Comparison of ENCODE assay signal across 9 cellular contexts in the genomic region with DNA sequence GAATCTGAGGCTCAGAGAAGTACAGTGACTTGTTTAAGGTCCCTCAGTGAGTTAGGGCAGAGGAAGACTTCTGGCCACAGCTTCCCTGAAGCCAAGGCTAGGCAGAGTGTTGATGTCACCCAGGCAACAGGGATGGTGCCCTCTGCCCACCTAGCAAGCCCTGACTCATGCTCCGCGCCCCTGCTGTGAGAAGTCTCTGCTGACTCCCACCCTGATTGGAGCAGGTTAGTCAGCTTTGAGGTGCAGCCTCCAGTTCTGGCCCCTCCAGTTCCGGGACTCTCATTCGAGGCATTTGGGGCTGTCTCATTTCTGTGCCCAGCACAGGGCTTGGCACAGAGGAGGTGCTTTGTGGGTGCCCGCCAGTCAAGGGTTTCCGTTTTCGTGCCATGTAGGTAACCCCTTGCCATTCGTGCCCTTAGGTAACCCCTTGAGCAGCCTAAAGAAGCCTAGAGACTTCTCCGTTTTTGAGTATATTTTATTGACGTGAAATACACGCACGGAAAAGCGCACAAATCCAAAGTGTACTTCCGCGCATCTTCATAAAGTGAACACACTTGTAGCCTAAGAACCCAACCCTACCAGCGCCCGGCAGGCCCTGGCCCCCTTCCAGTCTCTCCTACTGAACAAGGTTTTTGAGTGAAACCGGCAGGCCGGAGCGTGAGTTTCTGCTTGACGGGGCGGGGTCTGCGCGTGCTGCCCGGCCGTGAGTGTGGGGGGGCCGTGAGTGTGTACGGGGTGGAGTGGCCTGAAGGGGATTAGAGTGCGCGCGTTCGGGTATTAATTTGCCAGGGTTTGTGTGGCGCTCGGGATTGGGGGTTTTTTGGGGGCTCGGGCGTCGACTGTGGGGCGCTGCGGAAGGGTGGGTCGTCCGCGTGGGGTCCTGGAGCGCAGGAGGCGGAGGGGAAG. TPM values are rescaled to one million over a fixed set of nuclear protein-coding genes. Genes with fewer than 3 reads are reported as not detected.
DNase-seq lines count a peak whose midpoint lies in the region; ATAC-seq and TF ChIP-seq lines count a peak whose summit lies in the region.
"Not testable (repeated sequence)": the region's sequence is repeated elsewhere in the genome, so short reads cannot be mapped to it uniquely, and the experiment has no call there.
"Had no signal": no experiment of that assay in that cellular context is flagged by ENCODE, and none has a peak within 500 bp of the region (broad histone marks: within the 10 kb centered on the region; RNA-seq: fewer than 3 reads in every experiment).

No MANE protein-coding gene starts in this region.

- intact Hi-C loops in CD4-positive, alpha-beta T cell (cut with DNase I, micrococcal nuclease); mucosa of descending colon (cut with DNase I, micrococcal nuclease): not testable (repeated sequence)

- not testable (repeated sequence) for H3K9me3 Mint-ChIP-seq in CD4-positive, alpha-beta T cell

- POLR2A ChIA-PET in CD4-positive, alpha-beta T cell (lab: Charles Lee) = not testable (repeated sequence)

- not testable (repeated sequence) for TF ChIP-seq POLR2A in suprapubic skin (IDR thresholded peaks at IDR 0.05)

- not testable (repeated sequence) for H3K27ac ChIP-seq in CD4-positive, alpha-beta T cell (ENCODE audit: low read depth, low read length)
- H3K27ac ChIP-seq in VCaP (peak overlapping the region; percentile 73), esophagus (ENCODE audit: low read depth in 2 of 2, low read length in 1 of 2) (peak overlapping the region; percentile 55 to 73), suprapubic skin (peak overlapping the region; percentile 93)

- H3K36me3 Mint-ChIP-seq in CD4-positive, alpha-beta T cell (ENCODE audit: low read depth) = not testable (repeated sequence)

- CTCF ChIA-PET in CD4-positive, alpha-beta T cell (lab: Charles Lee) = not testable (repeated sequence)

- H3K9me3 ChIP-seq in CD4-positive, alpha-beta T cell (ENCODE audit: control insufficient read depth, low read length); esophagus (ENCODE audit: control insufficient read depth in 2 of 2, insufficient read depth in 1 of 2, low read depth in 1 of 2, low read length in 1 of 2); mucosa of descending colon; suprapubic skin: not testable (repeated sequence)

- H3K4me1 Mint-ChIP-seq in CD4-positive, alpha-beta T cell (ENCODE audit: low read depth) = not testable (repeated sequence)

- not testable (repeated sequence) for H3K4me1 ChIP-seq in esophagus (ENCODE audit: control insufficient read depth in 2 of 2, insufficient read depth in 2 of 2, low read length in 1 of 2); mucosa of descending colon (ENCODE audit: low read depth); suprapubic skin

- peak overlapping the region in 1 of 2 donors; percentile 35 for H3K4me3 ChIP-seq in esophagus (ENCODE audit: low read depth in 1 of 2, low read length in 2 of 2)
- not testable (repeated sequence) for H3K4me3 ChIP-seq in mucosa of descending colon
- H3K4me3 ChIP-seq in suprapubic skin = peak overlapping the region; percentile 65

- ATAC-seq in CD4-positive, alpha-beta T cell (ENCODE audit: poor library complexity) = peak; percentile 73
- ATAC-seq in GM19397 (IDR thresholded peaks at IDR 0.05; ENCODE audit: unreplicated experiment) (peak; percentile 16), HG02610 (IDR thresholded peaks at IDR 0.05; ENCODE audit: unreplicated experiment) (peak; percentile 2), HG03439 (IDR thresholded peaks at IDR 0.05; ENCODE audit: unreplicated experiment) (peak; percentile 12), mucosa of descending colon (peak; percentile 67)

- WGBS in esophagus, 2 donors = 0% methylated on average over 1 of the region's 44 CpGs; no CpG with 5 or more reads in 1 of the 2 donors
- WGBS in suprapubic skin = no CpG with 5 or more reads among the region's 44 CpGs

- not testable (repeated sequence) for DNase-seq in CD4-positive, alpha-beta T cell; mucosa of descending colon; suprapubic skin (ENCODE audit: low spot score in 2 of 2)

- H3K27me3 Mint-ChIP-seq in CD4-positive, alpha-beta T cell = not testable (repeated sequence)

- H3K36me3 ChIP-seq in esophagus (ENCODE audit: control insufficient read depth in 2 of 2, insufficient read depth in 2 of 2, low read length in 1 of 2); mucosa of descending colon (ENCODE audit: low read depth); suprapubic skin: not testable (repeated sequence)

- TF ChIP-seq EP300 in suprapubic skin (IDR thresholded peaks at IDR 0.05) = not testable (repeated sequence)

- H3K27me3 ChIP-seq in CD4-positive, alpha-beta T cell (ENCODE audit: control insufficient read depth, insufficient read depth, low read length); esophagus (ENCODE audit: control insufficient read depth in 1 of 2, insufficient read depth in 2 of 2, low read length in 2 of 2); suprapubic skin: not testable (repeated sequence)

- not testable (repeated sequence) for H3K4me3 Mint-ChIP-seq in CD4-positive, alpha-beta T cell

- not testable (repeated sequence) for TF ChIP-seq CTCF in CD4-positive, alpha-beta T cell (IDR thresholded peaks at IDR 0.05); VCaP (conservative IDR thresholded peaks at IDR 0.05); mucosa of descending colon (IDR thresholded peaks at IDR 0.05); suprapubic skin (IDR thresholded peaks at IDR 0.05)

- not testable (repeated sequence) for H3K27ac Mint-ChIP-seq in CD4-positive, alpha-beta T cell

RNA-seq across cellular contexts. Expression of gene GRAPL, which starts 16.9 kb away (rescaled TPM):
- 10 to 100 TPM; 23.7 to 26.2 TPM for total RNA-seq in CD4-positive, alpha-beta T cell
- 1 to 10 TPM in 1 of 2 donors, under 1 TPM in 1; 0.38 to 1.5 TPM for polyA plus RNA-seq in esophagus
- total RNA-seq in mucosa of descending colon = 1 to 10 TPM; 2.0 to 4.4 (median 2.2) TPM
- total RNA-seq in suprapubic skin = 1 to 10 TPM in 2 of 4 donors, not detected in 2; 1.9 to 8.4 TPM
- total RNA-seq: HT-29 had no signal

Comparison
In these comparisons a context has a peak if more than half of its experiments do, and no peak if none do; other contexts are left out.
1. ATAC-seq: peak in every context shown above with its lines; median percentile 73 in CD4-positive, alpha-beta T cell; 67 in mucosa of descending colon; 16 in GM19397; 12 in HG03439; 2 in HG02610.